20 cellular contexts compared by ENCODE assay signal in the genomic region with DNA sequence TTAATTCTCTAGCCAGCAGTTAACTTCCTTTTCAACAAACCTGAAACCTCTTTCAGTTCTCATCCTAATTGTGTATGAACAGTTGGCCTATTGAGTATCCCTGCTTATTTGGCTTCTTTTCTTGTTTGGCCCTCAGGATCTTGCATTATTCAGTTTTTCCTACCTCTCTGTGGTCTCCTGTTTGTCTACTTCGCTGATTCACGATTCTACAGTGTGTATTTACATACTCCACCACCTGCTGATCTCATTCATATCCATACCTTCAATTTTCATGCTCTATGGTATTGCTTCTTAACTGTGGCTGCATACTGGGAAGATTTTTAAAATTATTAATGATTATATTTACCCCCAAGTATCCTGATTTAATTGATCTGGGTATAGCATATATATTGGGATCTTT. TPM values are rescaled to one million over a fixed set of nuclear protein-coding genes. Genes with fewer than 3 reads are reported as not detected.
A peak's percentile ranks its signal among the peaks of the same experiment; 100 is the strongest.
DNase-seq lines count a peak whose midpoint lies in the region; ATAC-seq, FAIRE-seq and TF ChIP-seq lines count a peak whose summit lies in the region.
"Had no signal": no experiment of that assay in that cellular context is flagged by ENCODE, and none has a peak within 500 bp of the region (broad histone marks: within the 10 kb centered on the region; RNA-seq: fewer than 3 reads in every experiment).

No MANE protein-coding gene starts in this region.

- peak; percentile 73 for DNase-seq in DMS153 treated with DMSO at 0.1 percent for 48 hours (lab: John Stamatoyannopoulos, UW; ENCODE audit: unreplicated experiment)
- peak in 2 of 3 experiments; percentile 55 to 88 for DNase-seq in NCI-H1417 (lab: John Stamatoyannopoulos, UW)
- DNase-seq in NCI-H446 (lab: John Stamatoyannopoulos, UW) = peak; percentile 81
- no peak for DNase-seq in WTC11 (ENCODE audit: low spot score)
- no peak for DNase-seq in H4 (ENCODE audit: low spot score)
- no peak for DNase-seq in H54 (ENCODE audit: insufficient read length, low spot score)
- no peak for DNase-seq in NCI-H1694 (lab: John Stamatoyannopoulos, UW)
- DNase-seq: activated CD4-positive, alpha-beta T cell treated with anti-CD3 and anti-CD28 coated beads, Interleukin-2, amount 50 U/mL, for 4 hours; activated gamma-delta T cell treated with Interleukin-2 at 50 U/mL for 16 hours; CD4-positive, alpha-beta T cell; dorsolateral prefrontal cortex; foreskin keratinocyte; H7; MG63; NCI-H2227 treated with DMSO at 0.1 percent for 48 hours; nucleus accumbens; T-helper 17 cell had no signal

- H3K36me3 Mint-ChIP-seq in WTC11 = no peaks in the 10 kb centered on the region

- no peak overlapping the region; the same call in 1 of the 2 replicates for H3K4me3 Mint-ChIP-seq in WTC11
- H3K4me3 Mint-ChIP-seq: CD4-positive, alpha-beta T cell; T-helper 17 cell had no signal

- H3K9me3 Mint-ChIP-seq in WTC11 = no peaks in the 10 kb centered on the region
- H3K9me3 Mint-ChIP-seq: CD4-positive, alpha-beta T cell had no signal

- ATAC-seq in WTC11 = no peak; the same call in 1 of the 2 replicates
- no peak for ATAC-seq in GM19035 (IDR thresholded peaks at IDR 0.05; ENCODE audit: unreplicated experiment)
- ATAC-seq: foreskin keratinocyte, T-helper 17 cell had no signal

- CTCF ChIA-PET in WTC11 (lab: Charles Lee) = no interaction called here

- H3K27me3 Mint-ChIP-seq in WTC11 (ENCODE audit: low read depth) = no peaks in the 10 kb centered on the region
- H3K27me3 Mint-ChIP-seq: CD4-positive, alpha-beta T cell; T-helper 17 cell had no signal

- H3K4me1 Mint-ChIP-seq in WTC11 = peaks cover 59% of the 10 kb centered on the region
- H3K4me1 Mint-ChIP-seq: T-helper 17 cell had no signal

- no peak for FAIRE-seq in H54 (lab: Jason Lieb, UNC)
- FAIRE-seq: keratinocyte had no signal

- H3K27ac Mint-ChIP-seq in WTC11 = peak overlapping the region; percentile 60
- H3K27ac Mint-ChIP-seq: CD4-positive, alpha-beta T cell; T-helper 17 cell had no signal

- no peak for TF ChIP-seq CTCF in WTC11 (IDR thresholded peaks at IDR 0.05)

- POLR2A ChIA-PET in WTC11 (lab: Charles Lee) = no interaction called here

- no peak for TF ChIP-seq POLR2A in H54 (IDR thresholded peaks at IDR 0.05; ENCODE audit: low read depth, low read length)

TF ChIP-seq in WTC11, 78 proteins besides CTCF, POLR2A, EP300 and RAD21:
- TF ChIP-seq JUN (CRISPR knock-in tag; IDR thresholded peaks at IDR 0.05) (no peak), ZNF416 (CRISPR knock-in tag; IDR thresholded peaks at IDR 0.05) (no peak), EMX1 (CRISPR knock-in tag; IDR thresholded peaks at IDR 0.05) (no peak), TP53 (CRISPR knock-in tag; IDR thresholded peaks at IDR 0.05) (no peak), FOXJ3 (CRISPR knock-in tag; IDR thresholded peaks at IDR 0.05; ENCODE audit: borderline replicate concordance) (no peak), ESRRA (CRISPR knock-in tag; IDR thresholded peaks at IDR 0.05; ENCODE audit: borderline replicate concordance) (no peak)
- TF ChIP-seq, protein P1, sequence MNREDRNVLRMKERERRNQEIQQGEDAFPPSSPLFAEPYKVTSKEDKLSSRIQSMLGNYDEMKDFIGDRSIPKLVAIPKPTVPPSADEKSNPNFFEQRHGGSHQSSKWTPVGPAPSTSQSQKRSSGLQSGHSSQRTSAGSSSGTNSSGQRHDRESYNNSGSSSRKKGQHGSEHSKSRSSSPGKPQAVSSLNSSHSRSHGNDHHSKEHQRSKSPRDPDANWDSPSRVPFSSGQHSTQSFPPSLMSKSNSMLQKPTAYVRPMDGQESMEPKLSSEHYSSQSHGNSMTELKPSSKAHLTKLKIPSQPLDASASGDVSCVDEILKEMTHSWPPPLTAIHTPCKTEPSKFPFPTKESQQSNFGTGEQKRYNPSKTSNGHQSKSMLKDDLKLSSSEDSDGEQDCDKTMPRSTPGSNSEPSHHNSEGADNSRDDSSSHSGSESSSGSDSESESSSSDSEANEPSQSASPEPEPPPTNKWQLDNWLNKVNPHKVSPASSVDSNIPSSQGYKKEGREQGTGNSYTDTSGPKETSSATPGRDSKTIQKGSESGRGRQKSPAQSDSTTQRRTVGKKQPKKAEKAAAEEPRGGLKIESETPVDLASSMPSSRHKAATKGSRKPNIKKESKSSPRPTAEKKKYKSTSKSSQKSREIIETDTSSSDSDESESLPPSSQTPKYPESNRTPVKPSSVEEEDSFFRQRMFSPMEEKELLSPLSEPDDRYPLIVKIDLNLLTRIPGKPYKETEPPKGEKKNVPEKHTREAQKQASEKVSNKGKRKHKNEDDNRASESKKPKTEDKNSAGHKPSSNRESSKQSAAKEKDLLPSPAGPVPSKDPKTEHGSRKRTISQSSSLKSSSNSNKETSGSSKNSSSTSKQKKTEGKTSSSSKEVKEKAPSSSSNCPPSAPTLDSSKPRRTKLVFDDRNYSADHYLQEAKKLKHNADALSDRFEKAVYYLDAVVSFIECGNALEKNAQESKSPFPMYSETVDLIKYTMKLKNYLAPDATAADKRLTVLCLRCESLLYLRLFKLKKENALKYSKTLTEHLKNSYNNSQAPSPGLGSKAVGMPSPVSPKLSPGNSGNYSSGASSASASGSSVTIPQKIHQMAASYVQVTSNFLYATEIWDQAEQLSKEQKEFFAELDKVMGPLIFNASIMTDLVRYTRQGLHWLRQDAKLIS (CRISPR knock-in tag; IDR thresholded peaks at IDR 0.05; ENCODE audit: borderline replicate concordance) = no peak

RNA-seq across cellular contexts. Expression of gene RASSF9, which starts 56.4 kb away (rescaled TPM):
- total RNA-seq in WTC11 (2021) = 0.25 to 0.33 TPM (median 0.30 TPM) in 3 replicates
- total RNA-seq in H4 (2014; rRNA removed; shearing (Covaris generic)) = 0.23 and 0.54 TPM in 2 replicates
- total RNA-seq: CD4-positive, alpha-beta T cell; SJSA1; T-helper 17 cell had no signal

Comparison
In these comparisons a context has a peak if more than half of its experiments do, and no peak if none do; other contexts are left out.
1. DNase-seq: peak in DMS153 treated with DMSO at 0.1 percent for 48 hours (single experiment), NCI-H1417 (2 of 3) and NCI-H446 (2 of 2); none in WTC11 (single experiment), H4 (single experiment), H54 (single experiment) and NCI-H1694 (single experiment).